Comparison of ENCODE assay signal across 8 cellular contexts in genomic region chr5:9813305-9813704, GRCh38.
"Had no signal": no experiment of that assay in that cellular context is flagged by ENCODE, and none has a peak within 500 bp of the region (broad histone marks: within the 10 kb centered on the region; RNA-seq: fewer than 3 reads in every experiment).

No MANE protein-coding gene starts in this region.

- H3K9me3 ChIP-seq: HAP-1 had no signal

- DNase-seq: GM23248, GOT3, H7, HFFc6, KBM-7 had no signal

- H2AFZ ChIP-seq: GM23248 had no signal

- H3K27ac ChIP-seq: GM23248 had no signal

- H3K4me1 ChIP-seq: HAP-1 had no signal

- H3K36me3 ChIP-seq: HAP-1 had no signal

- H3K9ac ChIP-seq: GM23248 had no signal

- ATAC-seq: HCT116, HepG2 had no signal

- H3K4me3 ChIP-seq: GM23248, HAP-1 had no signal
